20 cellular contexts compared by ENCODE assay signal in genomic region chr10:37436361-37436760, GRCh38.
DNase-seq lines count a peak whose midpoint lies in the region; ATAC-seq, FAIRE-seq and TF ChIP-seq lines count a peak whose summit lies in the region.
"Had no signal": no experiment of that assay in that cellular context is flagged by ENCODE, and none has a peak within 500 bp of the region (broad histone marks: within the 10 kb centered on the region; RNA-seq: fewer than 3 reads in every experiment).

No MANE protein-coding gene starts in this region.

- no peaks in the 10 kb centered on the region for H3K9me2 ChIP-seq in GM23248 (ENCODE audit: insufficient read depth)

- H3K9me3 ChIP-seq in A549 (no peaks in the 10 kb centered on the region), GM23248 (ENCODE audit: low read depth) (no peaks in the 10 kb centered on the region)
- H3K9me3 ChIP-seq: Peyer's patch had no signal

- no peaks in the 10 kb centered on the region for H3K27me3 ChIP-seq in GM23248 (replicated peaks; ENCODE audit: insufficient read depth)
- H3K27me3 ChIP-seq: Peyer's patch had no signal

- CTCF ChIA-PET in A549 (lab: Yijun Ruan, JAX) = interaction anchor here (1.5 kb wide), 1 partner anchor 59 kb away, joined by 3 read pairs; no protein-coding TSS in a partner anchor

- 63% methylated on average over 1 of the region's 1 CpG for WGBS in A549 (ENCODE audit: missing lambda C conversion rate)
- 0% methylated on average over 1 of the region's 1 CpG for WGBS in GM23248 (ENCODE audit: low coverage in 1 of 2, low lambda C conversion rate in 2 of 2, missing lambda C conversion rate in 2 of 2), 2 experiments

- no peaks in the 10 kb centered on the region for H3K4me1 Mint-ChIP-seq in activated T-cell treated with anti-CD3 and anti-CD28 coated beads, Interleukin-2, amount 50 U/mL, for 24 hours (ENCODE audit: low read depth)

- no peaks in the 10 kb centered on the region for H3K27me3 Mint-ChIP-seq in activated T-cell treated with anti-CD3 and anti-CD28 coated beads, Interleukin-2, amount 50 U/mL, for 24 hours

- no peak for TF ChIP-seq RAD21 in A549 (conservative IDR thresholded peaks at IDR 0.05 in 1 of 2, IDR thresholded peaks at IDR 0.05 in 1 of 2)

- H3K4me3 ChIP-seq in A549 (no peak overlapping the region), GM23248 (no peak overlapping the region), epithelial cell of esophagus (ENCODE audit: low read length) (no peak overlapping the region)
- H3K4me3 ChIP-seq: Peyer's patch, SK-N-MC had no signal

- H3K79me2 ChIP-seq in GM23248 (ENCODE audit: insufficient read depth) = no peaks in the 10 kb centered on the region

- no peak for TF ChIP-seq EP300 in A549 (IDR thresholded peaks at IDR 0.05)

- in situ Hi-C loops in GM23248 (cut with MboI) = no loop called here

- no peaks in the 10 kb centered on the region for H3K36me3 Mint-ChIP-seq in activated T-cell treated with anti-CD3 and anti-CD28 coated beads, Interleukin-2, amount 50 U/mL, for 24 hours (ENCODE audit: low read depth)

- no peak overlapping the region for H3K27ac ChIP-seq in A549
- H3K27ac ChIP-seq in GM23248 = no peak overlapping the region
- H3K27ac ChIP-seq: Peyer's patch, SK-N-MC had no signal

- TF ChIP-seq POLR2A in A549 (IDR thresholded peaks at IDR 0.05; ENCODE audit: low read length) = no peak

- DNase-seq in A549 (ENCODE audit: low read depth in 1 of 2, low spot score in 1 of 2) = no peak
- peak; percentile 0 for DNase-seq in GM23248
- peak; percentile 15 for DNase-seq in OCI-M1 (lab: John Stamatoyannopoulos, UW)
- DNase-seq in epithelial cell of esophagus (ENCODE audit: low read depth) = peak; percentile 35
- no peak for DNase-seq in activated T-cell treated with anti-CD3 and anti-CD28 coated beads, Interleukin-2, amount 50 U/mL, for 24 hours
- DNase-seq in stimulated activated CD8-positive, alpha-beta memory T cell treated with anti-CD3 and anti-CD28 coated beads, Interleukin-4, amount 100 ng/mL, for 48 hours = no peak
- DNase-seq: ACHN, C1 segment of cervical spinal cord, DMS79 treated with DMSO at 0.1 percent for 48 hours, H7, HFFc6, NCI-H1417 treated with DMSO at 0.1 percent for 48 hours, NCI-H187 treated with DMSO at 0.1 percent for 48 hours, NCI-H2227 treated with DMSO at 0.1 percent for 48 hours, NCI-H510A treated with DMSO at 0.1 percent for 48 hours, NCI-H774, Peyer's patch, SHP77 had no signal

- TF ChIP-seq CTCF in A549 (IDR thresholded peaks at IDR 0.05) = no peak
- no peak for TF ChIP-seq CTCF in epithelial cell of esophagus (IDR thresholded peaks at IDR 0.05; ENCODE audit: insufficient read depth, low read depth, low read length, missing control alignments)

- no peak for ATAC-seq in A549
- no peak for ATAC-seq in HG02588 (IDR thresholded peaks at IDR 0.05; ENCODE audit: unreplicated experiment)

- H3K4me1 ChIP-seq in A549 (0 out of 3 replicates have a peak, but pooled peaks cover 4% of the 10 kb centered on the region), GM23248 (ENCODE audit: insufficient read depth) (no peaks in the 10 kb centered on the region)
- H3K4me1 ChIP-seq: Peyer's patch had no signal

- H3K9me3 Mint-ChIP-seq in activated T-cell treated with anti-CD3 and anti-CD28 coated beads, Interleukin-2, amount 50 U/mL, for 24 hours = peaks cover 5% of the 10 kb centered on the region

- no peaks in the 10 kb centered on the region for H3K36me3 ChIP-seq in GM23248 (ENCODE audit: low read depth)
- H3K36me3 ChIP-seq: Peyer's patch had no signal

- H3K4me2 ChIP-seq in A549 (no peak overlapping the region), GM23248 (ENCODE audit: unreplicated experiment) (no peak overlapping the region)

- H3K4me3 Mint-ChIP-seq in activated T-cell treated with anti-CD3 and anti-CD28 coated beads, Interleukin-2, amount 50 U/mL, for 24 hours = no peak overlapping the region
- H3K4me3 Mint-ChIP-seq: HFFc6 had no signal

- H3F3A ChIP-seq in GM23248 (ENCODE audit: insufficient read depth) = no peaks in the 10 kb centered on the region

- no peaks in the 10 kb centered on the region for H4K20me1 ChIP-seq in GM23248 (ENCODE audit: insufficient read depth)

- no peak overlapping the region for H3K9ac ChIP-seq in GM23248

- no peak overlapping the region for H2AFZ ChIP-seq in GM23248

- no peak for FAIRE-seq in A549 (lab: Jason Lieb, UNC)

- no peak overlapping the region for H3K27ac Mint-ChIP-seq in activated T-cell treated with anti-CD3 and anti-CD28 coated beads, Interleukin-2, amount 50 U/mL, for 24 hours
- H3K27ac Mint-ChIP-seq: HFFc6 had no signal

- POLR2A ChIA-PET in A549 (lab: Yijun Ruan, JAX) = no interaction called here

TF ChIP-seq in A549, 52 proteins besides CTCF, POLR2A, EP300 and RAD21:
- TF ChIP-seq HDAC2 (IDR thresholded peaks at IDR 0.05) (no peak), MAFK (IDR thresholded peaks at IDR 0.05; ENCODE audit: partially characterized antibody) (peak; percentile 90)

Comparison
In these comparisons a context has a peak if more than half of its experiments do, and no peak if none do; other contexts are left out.
1. DNase-seq: peak in GM23248 (single experiment), OCI-M1 (single experiment) and epithelial cell of esophagus (single experiment); none in A549 (0 of 2), activated T-cell treated with anti-CD3 and anti-CD28 coated beads, Interleukin-2, amount 50 U/mL, for 24 hours (single experiment) and stimulated activated CD8-positive, alpha-beta memory T cell treated with anti-CD3 and anti-CD28 coated beads, Interleukin-4, amount 100 ng/mL, for 48 hours (single experiment).